ENCODE assay signal across 15 cellular contexts in the genomic region with DNA sequence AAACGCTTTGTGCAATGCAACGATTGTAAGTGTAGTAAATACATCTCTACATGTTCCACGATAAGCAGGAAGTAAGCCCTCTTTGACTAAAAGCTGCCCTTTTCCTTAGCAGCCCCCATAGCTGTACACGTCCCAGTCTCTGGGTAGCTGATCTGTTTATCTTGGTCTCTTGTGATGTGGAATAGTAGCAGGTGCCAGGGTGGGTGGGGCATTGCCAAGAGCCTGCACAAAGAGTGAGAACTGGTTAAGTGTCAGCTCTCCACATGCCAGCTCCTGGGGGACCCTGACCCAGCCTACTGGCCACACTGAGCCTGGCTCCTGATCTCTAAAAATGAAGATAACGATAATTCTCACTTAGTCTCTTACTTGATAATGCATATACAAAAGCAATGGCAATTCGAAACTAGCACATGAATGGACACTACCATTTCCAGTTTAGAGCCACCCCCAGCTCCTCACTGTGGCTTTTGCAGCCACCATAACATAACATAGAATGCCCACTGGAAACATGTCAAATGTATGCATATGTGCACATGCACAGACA.
"Had no signal": no experiment of that assay in that cellular context is flagged by ENCODE, and none has a peak within 500 bp of the region (broad histone marks: within the 10 kb centered on the region; RNA-seq: fewer than 3 reads in every experiment).

No MANE protein-coding gene starts in this region.

- H3K36me3 Mint-ChIP-seq: activated CD8-positive, alpha-beta memory T cell treated with anti-CD3 and anti-CD28 coated beads, Interleukin-2, amount 10 ng/mL, durations not matched to agents 7 days and 5 days; activated naive CD8-positive, alpha-beta T cell; immature natural killer cell; naive B cell had no signal

- H3K27ac Mint-ChIP-seq: activated CD8-positive, alpha-beta memory T cell treated with anti-CD3 and anti-CD28 coated beads, Interleukin-2, amount 10 ng/mL, durations not matched to agents 7 days and 5 days; activated naive CD8-positive, alpha-beta T cell; brain; immature natural killer cell had no signal

- H3K27me3 Mint-ChIP-seq: activated CD8-positive, alpha-beta memory T cell treated with anti-CD3 and anti-CD28 coated beads, Interleukin-2, amount 10 ng/mL, durations not matched to agents 7 days and 5 days; brain had no signal

- H3K9me3 Mint-ChIP-seq: activated T-cell treated with anti-CD3 and anti-CD28 coated beads, Interleukin-2, amount 50 U/mL, for 4 hours; brain had no signal

- H3K4me1 Mint-ChIP-seq: activated CD8-positive, alpha-beta memory T cell treated with anti-CD3 and anti-CD28 coated beads, Interleukin-2, amount 10 ng/mL, durations not matched to agents 7 days and 5 days; immature natural killer cell; naive B cell had no signal

- DNase-seq: activated CD4-positive, alpha-beta T cell treated with anti-CD3 and anti-CD28 coated beads, Interleukin-2, amount 50 U/mL, for 4 hours; activated CD8-positive, alpha-beta memory T cell treated with anti-CD3 and anti-CD28 coated beads, Interleukin-2, amount 10 ng/mL, durations not matched to agents 7 days and 5 days; activated effector memory CD4-positive, alpha-beta T cell treated with anti-CD3 and anti-CD28 coated beads, Interleukin-2, amount 50 U/mL, for 16 hours; activated T-cell treated with anti-CD3 and anti-CD28 coated beads, Interleukin-2, amount 50 U/mL, for 4 hours; amygdala; cerebellar nuclear complex; dermis blood vessel endothelial cell; immature natural killer cell; naive B cell; retina; stimulated activated CD4-positive, alpha-beta T cell treated with anti-CD3 and anti-CD28 coated beads, Interleukin-15, amount 100 ng/mL, for 24 hours; stimulated activated CD4-positive, alpha-beta T cell treated with anti-CD3 and anti-CD28 coated beads, Interleukin-4, amount 100 ng/mL, for 4 hours; stomach had no signal

- H3K4me3 Mint-ChIP-seq: activated CD8-positive, alpha-beta memory T cell treated with anti-CD3 and anti-CD28 coated beads, Interleukin-2, amount 10 ng/mL, durations not matched to agents 7 days and 5 days; activated naive CD8-positive, alpha-beta T cell; activated T-cell treated with anti-CD3 and anti-CD28 coated beads, Interleukin-2, amount 50 U/mL, for 4 hours; brain; immature natural killer cell; naive B cell had no signal
